Comparison of ENCODE assay signal across 16 cellular contexts in genomic region chr10:58089739-58090138, GRCh38.
DNase-seq lines count a peak whose midpoint lies in the region; ATAC-seq, FAIRE-seq and TF ChIP-seq lines count a peak whose summit lies in the region.
"Had no signal": no experiment of that assay in that cellular context is flagged by ENCODE, and none has a peak within 500 bp of the region (broad histone marks: within the 10 kb centered on the region; RNA-seq: fewer than 3 reads in every experiment).

No MANE protein-coding gene starts in this region.

- H4K20me1 ChIP-seq in Karpas-422 (ENCODE audit: insufficient read depth, low read depth, low read length), result no peaks in the 10 kb centered on the region

- H3K27me3 Mint-ChIP-seq in WTC11 (ENCODE audit: low read depth), result no peaks in the 10 kb centered on the region

- no peak overlapping the region for H3K9ac ChIP-seq in Karpas-422 (ENCODE audit: low read length)

- H3K4me1 ChIP-seq in Karpas-422 (ENCODE audit: low read length), result no peaks in the 10 kb centered on the region
- H3K4me1 ChIP-seq: HAP-1 had no signal

- in situ Hi-C loops in brain microvascular endothelial cell (cut with HindIII; ENCODE audit: low pct_ligation_motif_present, low sequenced_read_pairs), result no loop called here

- no peak for TF ChIP-seq CTCF in WTC11 (IDR thresholded peaks at IDR 0.05)
- no peak for TF ChIP-seq CTCF in brain microvascular endothelial cell (IDR thresholded peaks at IDR 0.05; ENCODE audit: low read depth, low read length, missing control alignments)

- no peak overlapping the region for H3K27ac Mint-ChIP-seq in WTC11
- H3K27ac Mint-ChIP-seq: CD4-positive, alpha-beta memory T cell had no signal

- no peak overlapping the region for H3K4me3 Mint-ChIP-seq in WTC11
- H3K4me3 Mint-ChIP-seq: CD4-positive, alpha-beta memory T cell had no signal

- no peak for TF ChIP-seq POLR2A in H54 (IDR thresholded peaks at IDR 0.05; ENCODE audit: low read depth, low read length)

- 0 out of 2 replicates have a peak, but pooled peaks cover 4% of the 10 kb centered on the region for H3K9me3 Mint-ChIP-seq in WTC11
- H3K9me3 Mint-ChIP-seq: CD4-positive, alpha-beta memory T cell had no signal

- H3K27ac ChIP-seq in Karpas-422 (ENCODE audit: low read length) (no peak overlapping the region), brain microvascular endothelial cell (no peak overlapping the region)

- no peaks in the 10 kb centered on the region for H3K27me3 ChIP-seq in Karpas-422 (ENCODE audit: low read length)
- no peaks in the 10 kb centered on the region for H3K27me3 ChIP-seq in brain microvascular endothelial cell (replicated peaks)

- peak; percentile 57 for FAIRE-seq in H54 (lab: Jason Lieb, UNC)
- FAIRE-seq: GM19239 had no signal

- H3K4me1 Mint-ChIP-seq in WTC11, result peaks cover 22% of the 10 kb centered on the region
- H3K4me1 Mint-ChIP-seq: CD4-positive, alpha-beta memory T cell had no signal

- ATAC-seq in WTC11, result peak; percentile 75

- no peak overlapping the region for H3K4me3 ChIP-seq in Karpas-422 (ENCODE audit: low read length)
- no peak overlapping the region for H3K4me3 ChIP-seq in brain microvascular endothelial cell (ENCODE audit: low read depth, low read length)
- H3K4me3 ChIP-seq: HAP-1 had no signal

- H3K4me2 ChIP-seq in Karpas-422 (ENCODE audit: low read depth, low read length, poor library complexity, severe bottlenecking), result no peak overlapping the region

- DNase-seq in H54 (ENCODE audit: insufficient read length, low spot score) (no peak), Karpas-422 (peak; percentile 9), WTC11 (ENCODE audit: low spot score) (no peak), left kidney (ENCODE audit: low read depth, low spot score) (peak; percentile 7), NCI-H2029 treated with DMSO at 0.1 percent for 48 hours (lab: John Stamatoyannopoulos, UW) (no peak), brain microvascular endothelial cell (no peak), GF-D8 (lab: John Stamatoyannopoulos, UW) (no peak)
- DNase-seq: C1 segment of cervical spinal cord; Calu3; CD4-positive, alpha-beta memory T cell; COR-L47; DMS53; DMS79 treated with DMSO at 0.1 percent for 48 hours; GOT3 had no signal

- POLR2A ChIA-PET in WTC11 (lab: Charles Lee), result no interaction called here

- no peaks in the 10 kb centered on the region for H3K79me2 ChIP-seq in Karpas-422 (ENCODE audit: low read length)

- H3K9me2 ChIP-seq in Karpas-422 (replicated peaks; ENCODE audit: insufficient read depth, low read length), result no peaks in the 10 kb centered on the region

- H2AFZ ChIP-seq in Karpas-422 (ENCODE audit: low read length), result no peak overlapping the region

- H3K36me3 ChIP-seq in Karpas-422 (ENCODE audit: insufficient read depth, low read length) (no peaks in the 10 kb centered on the region), brain microvascular endothelial cell (replicated peaks) (no peaks in the 10 kb centered on the region)
- H3K36me3 ChIP-seq: HAP-1 had no signal

- CTCF ChIA-PET in WTC11 (lab: Charles Lee), result interaction anchor here (1.0 kb wide), 1 partner anchor 63 kb away, joined by 3 read pairs; no protein-coding TSS in a partner anchor

- no peaks in the 10 kb centered on the region for H3K9me3 ChIP-seq in Karpas-422 (ENCODE audit: low read length)
- H3K9me3 ChIP-seq: HAP-1 had no signal

- H3K36me3 Mint-ChIP-seq in WTC11, result no peaks in the 10 kb centered on the region
- H3K36me3 Mint-ChIP-seq: CD4-positive, alpha-beta memory T cell had no signal

TF ChIP-seq in WTC11, 78 proteins besides CTCF, POLR2A, EP300 and RAD21:
- TF ChIP-seq, protein P1, sequence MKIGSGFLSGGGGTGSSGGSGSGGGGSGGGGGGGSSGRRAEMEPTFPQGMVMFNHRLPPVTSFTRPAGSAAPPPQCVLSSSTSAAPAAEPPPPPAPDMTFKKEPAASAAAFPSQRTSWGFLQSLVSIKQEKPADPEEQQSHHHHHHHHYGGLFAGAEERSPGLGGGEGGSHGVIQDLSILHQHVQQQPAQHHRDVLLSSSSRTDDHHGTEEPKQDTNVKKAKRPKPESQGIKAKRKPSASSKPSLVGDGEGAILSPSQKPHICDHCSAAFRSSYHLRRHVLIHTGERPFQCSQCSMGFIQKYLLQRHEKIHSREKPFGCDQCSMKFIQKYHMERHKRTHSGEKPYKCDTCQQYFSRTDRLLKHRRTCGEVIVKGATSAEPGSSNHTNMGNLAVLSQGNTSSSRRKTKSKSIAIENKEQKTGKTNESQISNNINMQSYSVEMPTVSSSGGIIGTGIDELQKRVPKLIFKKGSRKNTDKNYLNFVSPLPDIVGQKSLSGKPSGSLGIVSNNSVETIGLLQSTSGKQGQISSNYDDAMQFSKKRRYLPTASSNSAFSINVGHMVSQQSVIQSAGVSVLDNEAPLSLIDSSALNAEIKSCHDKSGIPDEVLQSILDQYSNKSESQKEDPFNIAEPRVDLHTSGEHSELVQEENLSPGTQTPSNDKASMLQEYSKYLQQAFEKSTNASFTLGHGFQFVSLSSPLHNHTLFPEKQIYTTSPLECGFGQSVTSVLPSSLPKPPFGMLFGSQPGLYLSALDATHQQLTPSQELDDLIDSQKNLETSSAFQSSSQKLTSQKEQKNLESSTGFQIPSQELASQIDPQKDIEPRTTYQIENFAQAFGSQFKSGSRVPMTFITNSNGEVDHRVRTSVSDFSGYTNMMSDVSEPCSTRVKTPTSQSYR (CRISPR knock-in tag; IDR thresholded peaks at IDR 0.05), result no peak

Comparison
In these comparisons a context has a peak if more than half of its experiments do, and no peak if none do; other contexts are left out.
1. DNase-seq: peak in Karpas-422 (single experiment) and left kidney (single experiment); none in H54 (single experiment), WTC11 (single experiment), NCI-H2029 treated with DMSO at 0.1 percent for 48 hours (single experiment), brain microvascular endothelial cell (single experiment) and GF-D8 (single experiment).